9 cellular contexts compared by ENCODE assay signal in genomic region chr5:96961053-96961452, GRCh38. TPM values are rescaled to one million over a fixed set of nuclear protein-coding genes. Genes with fewer than 3 reads are reported as not detected.
DNase-seq lines count a peak whose midpoint lies in the region; ATAC-seq and TF ChIP-seq lines count a peak whose summit lies in the region.
"Had no signal": no experiment of that assay in that cellular context is flagged by ENCODE, and none has a peak within 500 bp of the region (broad histone marks: within the 10 kb centered on the region; RNA-seq: fewer than 3 reads in every experiment).

No MANE protein-coding gene starts in this region.

- no peak for TF ChIP-seq POLR2A in tibial nerve (IDR thresholded peaks at IDR 0.05)

- H3F3A ChIP-seq in DOHH2 (ENCODE audit: control insufficient read depth, insufficient read depth), result peaks cover 50% of the 10 kb centered on the region

- no peaks in the 10 kb centered on the region for H3K27me3 Mint-ChIP-seq in activated naive CD8-positive, alpha-beta T cell
- H3K27me3 Mint-ChIP-seq in HFFc6 (ENCODE audit: insufficient read depth), result no peaks in the 10 kb centered on the region

- H3K9me2 ChIP-seq in DOHH2 (replicated peaks; ENCODE audit: control insufficient read depth, low read length), result no peaks in the 10 kb centered on the region

- peak overlapping the region; percentile 75 for H3K4me2 ChIP-seq in DOHH2 (ENCODE audit: low read length)

- peaks cover 83% of the 10 kb centered on the region for H3K4me1 Mint-ChIP-seq in activated naive CD8-positive, alpha-beta T cell (ENCODE audit: low read depth)
- H3K4me1 Mint-ChIP-seq in HFFc6 (ENCODE audit: low read depth), result peaks cover 43% of the 10 kb centered on the region

- no peaks in the 10 kb centered on the region for H3K27me3 ChIP-seq in DOHH2 (ENCODE audit: control insufficient read depth, low read length)
- no peaks in the 10 kb centered on the region for H3K27me3 ChIP-seq in tibial nerve

- peak; percentile 42 for DNase-seq in GM20000 (ENCODE audit: low spot score)
- no peak for DNase-seq in HFFc6
- DNase-seq in GM13977 (ENCODE audit: low spot score), result no peak
- no peak for DNase-seq in tibial nerve (ENCODE audit: low spot score in 2 of 2)
- no peak for DNase-seq in NK-92 treated with Interleukin-12 subunit alpha and Interleukin-12 subunit beta, amount 100 ng/mL, for 24 hours (lab: John Stamatoyannopoulos, UW)

- ATAC-seq in HG03469 (IDR thresholded peaks at IDR 0.05; ENCODE audit: unreplicated experiment), result peak; percentile 45

- in situ Hi-C loops in GM13977 (cut with MboI; ENCODE audit: low pct_unique_long_range_greater_than_20kb, low sequenced_read_pairs, unreplicated experiment), result no loop called here

- H3K4me1 ChIP-seq in DOHH2 (ENCODE audit: control insufficient read depth, low read length) (peaks cover 72% of the 10 kb centered on the region), tibial nerve (peaks cover 0 to 34% (median 14%) of the 10 kb centered on the region in 4 donors)

- no peak for TF ChIP-seq EP300 in tibial nerve (IDR thresholded peaks at IDR 0.05)

- peak overlapping the region; percentile 77 for H3K4me3 ChIP-seq in DOHH2 (ENCODE audit: low read length)
- H3K4me3 ChIP-seq in tibial nerve, result no peak overlapping the region
- H3K4me3 ChIP-seq: skin epidermis had no signal

- peak overlapping the region; percentile 89 for H3K27ac Mint-ChIP-seq in activated naive CD8-positive, alpha-beta T cell
- no peak overlapping the region for H3K27ac Mint-ChIP-seq in HFFc6

- H3K27ac ChIP-seq in DOHH2 (ENCODE audit: low read depth, low read length) (peak overlapping the region; percentile 90), tibial nerve (peak overlapping the region in 1 of 4 donors; percentile 63)

- peaks cover 95% of the 10 kb centered on the region for H3K79me2 ChIP-seq in DOHH2 (ENCODE audit: control insufficient read depth, low read length)

- 78 to 81% methylated on average over 1 of the region's 1 CpG for WGBS in tibial nerve, 2 donors

- TF ChIP-seq CTCF in DOHH2 (IDR thresholded peaks at IDR 0.05; ENCODE audit: low read depth, low read length, poor library complexity, severe bottlenecking) (no peak), GM20000 (IDR thresholded peaks at IDR 0.05; ENCODE audit: extremely low read depth, missing control alignments) (no peak), HFFc6 (IDR thresholded peaks at IDR 0.05) (no peak), GM13977 (IDR thresholded peaks at IDR 0.05; ENCODE audit: extremely low read depth, insufficient read depth, missing control alignments) (no peak), tibial nerve (IDR thresholded peaks at IDR 0.05) (no peak)

- H4K20me1 ChIP-seq in DOHH2 (ENCODE audit: control insufficient read depth, insufficient read depth, low read depth, low read length), result no peaks in the 10 kb centered on the region

- peaks cover 26% of the 10 kb centered on the region for H3K36me3 ChIP-seq in DOHH2 (ENCODE audit: control insufficient read depth, low read length)
- no peaks in the 10 kb centered on the region for H3K36me3 ChIP-seq in tibial nerve

- no peaks in the 10 kb centered on the region for H3K9me3 Mint-ChIP-seq in activated naive CD8-positive, alpha-beta T cell (ENCODE audit: low read depth)
- no peaks in the 10 kb centered on the region for H3K9me3 Mint-ChIP-seq in HFFc6

- no peaks in the 10 kb centered on the region for H3K9me3 ChIP-seq in DOHH2 (ENCODE audit: control insufficient read depth, insufficient read depth, low read length)
- H3K9me3 ChIP-seq in tibial nerve, result no peaks in the 10 kb centered on the region

- H3K4me3 Mint-ChIP-seq in activated naive CD8-positive, alpha-beta T cell, result peak overlapping the region; percentile 67
- no peak overlapping the region for H3K4me3 Mint-ChIP-seq in HFFc6

- H3K36me3 Mint-ChIP-seq in activated naive CD8-positive, alpha-beta T cell, result peaks cover 10% of the 10 kb centered on the region
- peaks cover 4% of the 10 kb centered on the region; the same call in 1 of the 2 replicates for H3K36me3 Mint-ChIP-seq in HFFc6 (ENCODE audit: low read depth)

RNA-seq across cellular contexts. Expression of gene LNPEP, which starts 25.2 kb away (rescaled TPM):
- total RNA-seq in HFFc6 (2021; fragmentation: NEBNext Ultra II Directional; extraction: Animal tissue kit (Norgen Biotek cat#: 25700)), result 10 to 100 TPM; 20.2 to 23.9 (median 22.6) TPM
- total RNA-seq in tibial nerve, result 10 to 100 TPM; 40.4 to 71.8 (median 51.3) TPM
